In genomic region chrX:20471483-20471882, GRCh38 we compare ENCODE assay signal across 1 cellular context.
TF ChIP-seq lines count a peak whose summit lies in the region.

No MANE protein-coding gene starts in this region.

TF ChIP-seq in HepG2, 621 proteins besides CTCF, POLR2A, EP300 and RAD21 (continued from another document):
- TF ChIP-seq GATAD2A (CRISPR knock-in tag; IDR thresholded peaks at IDR 0.05) (peak; percentile 90), SOX6 (IDR thresholded peaks at IDR 0.05) (no peak), SOX6 (CRISPR knock-in tag; IDR thresholded peaks at IDR 0.05) (peak; percentile 92), TBX2 (CRISPR knock-in tag; IDR thresholded peaks at IDR 0.05; ENCODE audit: borderline replicate concordance) (peak; percentile 43), MEF2D (CRISPR knock-in tag; IDR thresholded peaks at IDR 0.05) (peak; percentile 99), ETV5 (CRISPR knock-in tag; IDR thresholded peaks at IDR 0.05; ENCODE audit: borderline replicate concordance) (peak; percentile 48; the same call in 1 of the 2 replicates), IKZF4 (CRISPR knock-in tag; IDR thresholded peaks at IDR 0.05; ENCODE audit: borderline replicate concordance, low read depth, not compliant biosample characterization) (no peak), THRA (CRISPR knock-in tag; IDR thresholded peaks at IDR 0.05; ENCODE audit: borderline replicate concordance) (peak; percentile 61; the same call in 1 of the 2 replicates), NR2F2 (IDR thresholded peaks at IDR 0.05; ENCODE audit: borderline replicate concordance, low read depth) (peak; percentile 89), TCF7L2 (IDR thresholded peaks at IDR 0.05; ENCODE audit: low read depth, low read length) (peak; percentile 49), PPARG (CRISPR knock-in tag; conservative IDR thresholded peaks at IDR 0.05) (peak; percentile 54; the same call in 1 of the 2 replicates), PATZ1 (CRISPR knock-in tag; IDR thresholded peaks at IDR 0.05) (0 out of 2 replicates have a peak, but pooled peaks have one; percentile 17), KLF16 (CRISPR knock-in tag; IDR thresholded peaks at IDR 0.05) (peak in 1 of 2 experiments; percentile 26; a peak in 1 of 4 replicates), ESRRA (CRISPR knock-in tag; IDR thresholded peaks at IDR 0.05; ENCODE audit: low read depth) (0 out of 2 replicates have a peak, but pooled peaks have one; percentile 28), ZSCAN9 (CRISPR knock-in tag; IDR thresholded peaks at IDR 0.05; ENCODE audit: borderline replicate concordance) (no peak), ARID5B (CRISPR knock-in tag; IDR thresholded peaks at IDR 0.05) (peak; percentile 89), MIXL1 (CRISPR knock-in tag; IDR thresholded peaks at IDR 0.05) (peak; percentile 48; the same call in 1 of the 2 replicates)
- TF ChIP-seq, protein P1, sequence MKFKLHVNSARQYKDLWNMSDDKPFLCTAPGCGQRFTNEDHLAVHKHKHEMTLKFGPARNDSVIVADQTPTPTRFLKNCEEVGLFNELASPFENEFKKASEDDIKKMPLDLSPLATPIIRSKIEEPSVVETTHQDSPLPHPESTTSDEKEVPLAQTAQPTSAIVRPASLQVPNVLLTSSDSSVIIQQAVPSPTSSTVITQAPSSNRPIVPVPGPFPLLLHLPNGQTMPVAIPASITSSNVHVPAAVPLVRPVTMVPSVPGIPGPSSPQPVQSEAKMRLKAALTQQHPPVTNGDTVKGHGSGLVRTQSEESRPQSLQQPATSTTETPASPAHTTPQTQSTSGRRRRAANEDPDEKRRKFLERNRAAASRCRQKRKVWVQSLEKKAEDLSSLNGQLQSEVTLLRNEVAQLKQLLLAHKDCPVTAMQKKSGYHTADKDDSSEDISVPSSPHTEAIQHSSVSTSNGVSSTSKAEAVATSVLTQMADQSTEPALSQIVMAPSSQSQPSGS (CRISPR knock-in tag; IDR thresholded peaks at IDR 0.05): 0 out of 2 replicates have a peak, but pooled peaks have one; percentile 52
